ENCODE assay signal across 22 cellular contexts in genomic region chr5:158163836-158164572, GRCh38.
"Had no signal": no experiment of that assay in that cellular context is flagged by ENCODE, and none has a peak within 500 bp of the region (broad histone marks: within the 10 kb centered on the region; RNA-seq: fewer than 3 reads in every experiment).

No MANE protein-coding gene starts in this region.

- DNase-seq: cortex of kidney; foreskin fibroblast; gastrocnemius medialis; head of caudate nucleus; left ventricle myocardium superior; lower lobe of right lung; naive B cell; occipital lobe; ovary; posterior cingulate gyrus; psoas muscle; right cardiac atrium; spleen; stimulated activated CD4-positive, alpha-beta T cell treated with anti-CD3 and anti-CD28 coated beads, Interleukin-4, amount 100 ng/mL, for 4 hours; stimulated activated naive CD8-positive, alpha-beta T cell treated with anti-CD3 and anti-CD28 coated beads, Interleukin-15, Interleukin-2, amounts not matched to agents 100 U/mL and 50 U/mL, for 24 hours; substantia nigra; testis; tibial artery had no signal

- H3K4me1 Mint-ChIP-seq: stimulated activated memory B cell treated with anti-CD40 and anti-IgM and Interleukin-4, amounts not matched to agents 10 μg/mL and 1 μg/mL and 100 μg/mL, for 72 hours had no signal

- ATAC-seq: gastrocnemius medialis; left ventricle myocardium superior; lower lobe of right lung; natural killer cell treated with Interleukin-12 subunit alpha and Interleukin-12 subunit beta and Interleukin-15 and Interleukin-18, amount 100 ng/mL, for 72 hours; psoas muscle; right cardiac atrium; stimulated activated memory B cell treated with anti-CD40 and anti-IgM and Interleukin-4, amounts not matched to agents 10 μg/mL and 1 μg/mL and 100 μg/mL, for 72 hours; stimulated activated naive CD8-positive, alpha-beta T cell treated with anti-CD3 and anti-CD28 coated beads, Interleukin-15, Interleukin-2, amounts not matched to agents 100 U/mL and 50 U/mL, for 24 hours had no signal

- H3K36me3 Mint-ChIP-seq: naive B cell; natural killer cell treated with Interleukin-12 subunit alpha and Interleukin-12 subunit beta and Interleukin-15 and Interleukin-18, amount 100 ng/mL, for 72 hours; stimulated activated memory B cell treated with anti-CD40 and anti-IgM and Interleukin-4, amounts not matched to agents 10 μg/mL and 1 μg/mL and 100 μg/mL, for 72 hours; type B pancreatic cell had no signal

- H3K27me3 ChIP-seq: gastrocnemius medialis, ovary, testis, tibial artery had no signal

- H3K4me3 ChIP-seq: gastrocnemius medialis, lower lobe of right lung, ovary, psoas muscle, skin epidermis, spleen, testis, tibial artery had no signal

- H3K9me3 Mint-ChIP-seq: naive B cell; natural killer cell treated with Interleukin-12 subunit alpha and Interleukin-12 subunit beta and Interleukin-15 and Interleukin-18, amount 100 ng/mL, for 72 hours; stimulated activated memory B cell treated with anti-CD40 and anti-IgM and Interleukin-4, amounts not matched to agents 10 μg/mL and 1 μg/mL and 100 μg/mL, for 72 hours had no signal

- H3K27ac ChIP-seq: gastrocnemius medialis, lower lobe of right lung, ovary, psoas muscle, spleen, testis, tibial artery had no signal

- H3K27ac Mint-ChIP-seq: naive B cell; natural killer cell treated with Interleukin-12 subunit alpha and Interleukin-12 subunit beta and Interleukin-15 and Interleukin-18, amount 100 ng/mL, for 72 hours; stimulated activated memory B cell treated with anti-CD40 and anti-IgM and Interleukin-4, amounts not matched to agents 10 μg/mL and 1 μg/mL and 100 μg/mL, for 72 hours; type B pancreatic cell had no signal

- H3K4me1 ChIP-seq: gastrocnemius medialis, lower lobe of right lung, psoas muscle, spleen, testis, tibial artery had no signal

- H3K4me3 Mint-ChIP-seq: naive B cell; natural killer cell treated with Interleukin-12 subunit alpha and Interleukin-12 subunit beta and Interleukin-15 and Interleukin-18, amount 100 ng/mL, for 72 hours; stimulated activated memory B cell treated with anti-CD40 and anti-IgM and Interleukin-4, amounts not matched to agents 10 μg/mL and 1 μg/mL and 100 μg/mL, for 72 hours; type B pancreatic cell had no signal

- H3K36me3 ChIP-seq: gastrocnemius medialis, lower lobe of right lung, ovary, spleen, tibial artery had no signal

- H3K9me3 ChIP-seq: gastrocnemius medialis, lower lobe of right lung, ovary, psoas muscle, spleen, testis, tibial artery had no signal
